In the genomic region with DNA sequence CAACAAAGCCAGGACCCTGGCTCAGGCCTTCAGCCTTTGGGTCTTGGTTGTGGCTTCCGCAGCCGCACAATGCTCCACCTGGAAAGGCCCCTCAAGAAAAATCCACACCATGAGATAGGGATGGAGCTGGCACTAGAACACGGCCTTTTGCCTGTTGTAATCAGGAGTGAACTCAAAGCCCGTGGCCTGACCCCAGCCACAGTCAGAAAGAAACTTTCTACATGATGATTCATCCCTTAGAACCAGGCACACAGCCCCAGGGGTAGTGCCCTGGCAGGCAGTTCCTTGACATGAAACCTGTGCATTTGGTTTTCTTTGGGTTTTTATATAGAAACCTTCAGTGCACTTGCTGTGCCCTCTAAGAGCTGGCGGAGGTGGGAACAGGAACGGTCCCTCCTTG, we compare ENCODE assay signal across 8 cellular contexts. TPM values are rescaled to one million over a fixed set of nuclear protein-coding genes. Genes with fewer than 3 reads are reported as not detected.
DNase-seq lines count a peak whose midpoint lies in the region; ATAC-seq lines count a peak whose summit lies in the region.

No MANE protein-coding gene starts in this region.

- POLR2A ChIA-PET in activated CD4-positive, alpha-beta T cell treated with anti-CD3 and anti-CD28 coated beads for 36 hours (lab: Charles Lee) = no interaction called here

- H3K36me3 Mint-ChIP-seq in activated CD4-positive, alpha-beta T cell treated with anti-CD3 and anti-CD28 coated beads for 36 hours (ENCODE audit: low read depth) = no peaks in the 10 kb centered on the region

- peaks cover 19% of the 10 kb centered on the region for H3K4me1 Mint-ChIP-seq in activated CD4-positive, alpha-beta T cell treated with anti-CD3 and anti-CD28 coated beads for 36 hours

- CTCF ChIA-PET in activated CD4-positive, alpha-beta T cell treated with anti-CD3 and anti-CD28 coated beads for 36 hours (lab: Charles Lee) = interaction anchor here (1.0 kb wide), 1 partner anchor 154 kb away, joined by 3 read pairs; no protein-coding TSS in a partner anchor

- H3K27me3 Mint-ChIP-seq in activated CD4-positive, alpha-beta T cell treated with anti-CD3 and anti-CD28 coated beads for 36 hours = peaks cover 41% of the 10 kb centered on the region

- DNase-seq in activated CD4-positive, alpha-beta T cell treated with anti-CD3 and anti-CD28 coated beads for 36 hours = peak; percentile 79
- DNase-seq in activated CD4-positive, alpha-beta T cell treated with anti-CD3 and anti-CD28 coated beads for 1 hour = no peak
- DNase-seq in activated T-cell treated with anti-CD3 and anti-CD28 coated beads, Interleukin-2, amount 50 U/mL, for 48 hours = peak; percentile 64 to 71
- no peak for DNase-seq in mesenteric fat pad (ENCODE audit: low spot score)
- no peak for DNase-seq in NCI-H526 treated with DMSO at 0.1 percent for 48 hours (lab: John Stamatoyannopoulos, UW)

- no peak overlapping the region for H3K27ac Mint-ChIP-seq in activated CD4-positive, alpha-beta T cell treated with anti-CD3 and anti-CD28 coated beads for 36 hours

- H3K27me3 ChIP-seq in layer of hippocampus (ENCODE audit: control insufficient read depth, insufficient read depth, low read length) = no peaks in the 10 kb centered on the region

- no peak overlapping the region for H3K4me3 Mint-ChIP-seq in activated CD4-positive, alpha-beta T cell treated with anti-CD3 and anti-CD28 coated beads for 36 hours

- ATAC-seq in activated CD4-positive, alpha-beta T cell treated with anti-CD3 and anti-CD28 coated beads for 36 hours = peak; percentile 98
- peak; percentile 64 for ATAC-seq in HG03064 (IDR thresholded peaks at IDR 0.05; ENCODE audit: low read depth, unreplicated experiment)
- ATAC-seq in HG03521 (IDR thresholded peaks at IDR 0.05; ENCODE audit: unreplicated experiment) = no peak

- H3K27ac ChIP-seq in layer of hippocampus (ENCODE audit: low read depth, low read length) = peak overlapping the region; percentile 72

- H3K9me3 Mint-ChIP-seq in activated CD4-positive, alpha-beta T cell treated with anti-CD3 and anti-CD28 coated beads for 36 hours (ENCODE audit: low read depth) = no peaks in the 10 kb centered on the region

- intact Hi-C loops in activated CD4-positive, alpha-beta T cell treated with anti-CD3 and anti-CD28 coated beads for 36 hours (cut with DNase I, micrococcal nuclease) = loop anchor here (1.0 to 10.0 kb wide), 4 partner anchors 49 to 220 kb away; partner anchors contain the start of genes DICER1 (in 1 of the 2) and GLRX5 (in 1 of the 2)

RNA-seq across cellular contexts. Expression of gene CLMN, which starts 5.1 kb away (rescaled TPM):
- 1 to 10 TPM in 1 of 2 experiments, under 1 TPM in 1; 0.75 to 1.5 TPM for total RNA-seq in activated CD4-positive, alpha-beta T cell treated with anti-CD3 and anti-CD28 coated beads for 36 hours
- 47.4 TPM for total RNA-seq in mesenteric fat pad

Comparison
In these comparisons a context has a peak if more than half of its experiments do, and no peak if none do; other contexts are left out.
1. DNase-seq: peak in activated CD4-positive, alpha-beta T cell treated with anti-CD3 and anti-CD28 coated beads for 36 hours (single experiment) and activated T-cell treated with anti-CD3 and anti-CD28 coated beads, Interleukin-2, amount 50 U/mL, for 48 hours (2 of 2); none in activated CD4-positive, alpha-beta T cell treated with anti-CD3 and anti-CD28 coated beads for 1 hour (single experiment), mesenteric fat pad (single experiment) and NCI-H526 treated with DMSO at 0.1 percent for 48 hours (single experiment).
2. RNA of gene CLMN, which starts 5.1 kb away (total RNA-seq): 47.4 TPM in mesenteric fat pad (single experiment); 0.75 to 1.5 TPM in activated CD4-positive, alpha-beta T cell treated with anti-CD3 and anti-CD28 coated beads for 36 hours; every median in the first group is over 10 times any median in the second.